ENCODE assay signal across 1 cellular context in genomic region chr17:44308320-44308818, GRCh38.
TF ChIP-seq lines count a peak whose summit lies in the region.

Gene RUNDC3A, plus strand, starts transcription at chr17:44308601. Its CDS starts 232 bp downstream, at chr17:44308833.

TF ChIP-seq in K562, 482 proteins besides CTCF, POLR2A, EP300 and RAD21 (continued from another document and continues in another):
- peak in 1 of 2 experiments; percentile 70 for TF ChIP-seq AFF1 (IDR thresholded peaks at IDR 0.05; ENCODE audit: low read depth in 1 of 2, partially characterized antibody in 2 of 2)
- TF ChIP-seq ZNF699 (CRISPR knock-in tag; IDR thresholded peaks at IDR 0.05; ENCODE audit: insufficient replicate concordance) = no peak
- TF ChIP-seq RFX7 (CRISPR knock-in tag; IDR thresholded peaks at IDR 0.05) = no peak
- no peak for TF ChIP-seq RBM25 (IDR thresholded peaks at IDR 0.05; ENCODE audit: low read depth, low read length, severe bottlenecking)
- TF ChIP-seq ZMIZ1 (IDR thresholded peaks at IDR 0.05; ENCODE audit: low read depth in 2 of 2, low read length in 2 of 2) = no peak
- TF ChIP-seq ZBTB8A (IDR thresholded peaks at IDR 0.05; ENCODE audit: partially characterized antibody) = no peak
- TF ChIP-seq ZNF133 (CRISPR knock-in tag; IDR thresholded peaks at IDR 0.05) = no peak
- TF ChIP-seq CHD1 (IDR thresholded peaks at IDR 0.05; ENCODE audit: low read length) = no peak
- TF ChIP-seq SPI1 (IDR thresholded peaks at IDR 0.05; ENCODE audit: borderline replicate concordance, low read depth, low read length) = no peak
- no peak for TF ChIP-seq BCL6 (CRISPR knock-in tag; IDR thresholded peaks at IDR 0.05)
- no peak for TF ChIP-seq UBTF (IDR thresholded peaks at IDR 0.05; ENCODE audit: borderline replicate concordance in 1 of 2, low read depth in 2 of 2, low read length in 2 of 2)
- TF ChIP-seq ZNF717 (CRISPR knock-in tag; IDR thresholded peaks at IDR 0.05) = no peak
- TF ChIP-seq CHCHD3 (CRISPR knock-in tag; IDR thresholded peaks at IDR 0.05) = no peak
- TF ChIP-seq ATF7 (IDR thresholded peaks at IDR 0.05) = peak; percentile 84
- TF ChIP-seq MCM3 (IDR thresholded peaks at IDR 0.05) = no peak
- no peak for TF ChIP-seq ZNF347 (CRISPR knock-in tag; IDR thresholded peaks at IDR 0.05; ENCODE audit: low read depth)
- TF ChIP-seq ZNF780A (CRISPR knock-in tag; IDR thresholded peaks at IDR 0.05) = no peak
- peak; percentile 80; the same call in 1 of the 2 replicates for TF ChIP-seq HNRNPL (IDR thresholded peaks at IDR 0.05; ENCODE audit: low read depth, low read length)
- TF ChIP-seq ZNF518B (CRISPR knock-in tag; IDR thresholded peaks at IDR 0.05) = no peak
- no peak for TF ChIP-seq USF2 (CRISPR knock-in tag; IDR thresholded peaks at IDR 0.05)
- no peak for TF ChIP-seq MAFK (IDR thresholded peaks at IDR 0.05; ENCODE audit: low read length)
- no peak for TF ChIP-seq NCOA6 (IDR thresholded peaks at IDR 0.05)
- no peak for TF ChIP-seq KLF16 (IDR thresholded peaks at IDR 0.05)
- no peak for TF ChIP-seq HOMEZ (CRISPR knock-in tag; IDR thresholded peaks at IDR 0.05)
- TF ChIP-seq ZNF407 (IDR thresholded peaks at IDR 0.05; ENCODE audit: low read depth) = no peak
- 0 out of 2 replicates have a peak, but pooled peaks have one; percentile 13 for TF ChIP-seq MAX (CRISPR knock-in tag; IDR thresholded peaks at IDR 0.05)
- TF ChIP-seq SNIP1 (IDR thresholded peaks at IDR 0.05; ENCODE audit: low read depth) = no peak
